In the genomic region with DNA sequence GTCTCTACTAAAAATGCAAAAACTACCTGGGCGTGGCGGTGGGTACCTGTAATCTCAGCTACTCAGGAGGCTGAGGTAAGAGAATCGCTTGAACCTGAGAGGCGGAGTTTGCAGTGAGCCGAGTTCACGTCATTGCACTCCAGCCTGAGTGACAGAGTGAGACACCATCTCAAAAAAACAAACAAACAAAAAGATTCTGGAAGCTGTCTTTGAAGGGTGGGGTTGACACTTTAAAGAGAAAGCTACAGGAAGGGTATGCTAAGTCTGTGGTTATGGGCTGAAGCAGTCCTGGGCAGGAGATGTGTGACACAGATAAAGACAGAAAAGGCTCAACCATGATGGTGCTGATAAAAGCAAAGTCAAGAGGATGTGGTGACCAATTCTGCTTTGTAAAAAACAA, we compare ENCODE assay signal across 17 cellular contexts.
DNase-seq lines count a peak whose midpoint lies in the region; ATAC-seq and TF ChIP-seq lines count a peak whose summit lies in the region.
"Had no signal": no experiment of that assay in that cellular context is flagged by ENCODE, and none has a peak within 500 bp of the region (broad histone marks: within the 10 kb centered on the region; RNA-seq: fewer than 3 reads in every experiment).

No MANE protein-coding gene starts in this region.

- no peaks in the 10 kb centered on the region for H3K27me3 Mint-ChIP-seq in activated T-helper 2 cell treated with anti-CD3 and anti-CD28 coated beads, Interferon-gamma antibody, Interleukin-2, Interleukin-4, amounts not matched to agents 10 μg/mL and 5 μg/mL and 100 μg/mL, durations not matched to agents 14 hours and 24 hours and 36 hours (ENCODE audit: low read depth)

- H3K9me3 Mint-ChIP-seq in activated T-helper 2 cell treated with anti-CD3 and anti-CD28 coated beads, Interferon-gamma antibody, Interleukin-2, Interleukin-4, amounts not matched to agents 10 μg/mL and 5 μg/mL and 100 μg/mL, durations not matched to agents 14 hours and 24 hours and 36 hours, result peaks cover 16% of the 10 kb centered on the region

- DNase-seq in DND-41 (peak; percentile 47), T-helper 2 cell (peak in 4 of 5 experiments; percentile 4 to 98 (median 28)), adrenal gland (no peak), NAMALWA (ENCODE audit: low spot score) (no peak)
- DNase-seq in activated T-helper 2 cell treated with anti-CD3 and anti-CD28 coated beads, Interferon-gamma antibody, Interleukin-2, Interleukin-4, amounts not matched to agents 10 μg/mL and 5 μg/mL and 100 μg/mL, durations not matched to agents 14 hours and 24 hours and 36 hours (ENCODE audit: low spot score), result peak; percentile 60
- DNase-seq in stimulated activated CD4-positive, alpha-beta T cell treated with anti-CD3 and anti-CD28 coated beads, Interleukin-4, amount 100 ng/mL, for 1 hour, result peak; percentile 2
- DNase-seq: cerebellar nuclear complex, NCI-H1417 treated with DMSO at 0.1 percent for 48 hours, NCI-H446 treated with DMSO at 0.1 percent for 48 hours, PC-3, testis, WERI-Rb-1 had no signal

- peak overlapping the region; percentile 85 for H3K27ac Mint-ChIP-seq in activated T-helper 2 cell treated with anti-CD3 and anti-CD28 coated beads, Interferon-gamma antibody, Interleukin-2, Interleukin-4, amounts not matched to agents 10 μg/mL and 5 μg/mL and 100 μg/mL, durations not matched to agents 14 hours and 24 hours and 36 hours
- H3K27ac Mint-ChIP-seq: CD14-positive monocyte had no signal

- TF ChIP-seq CTCF in DND-41 (IDR thresholded peaks at IDR 0.05; ENCODE audit: borderline replicate concordance, extremely low read depth, low read length, poor library complexity, severe bottlenecking), result no peak
- no peak for TF ChIP-seq CTCF in adrenal gland (IDR thresholded peaks at IDR 0.05)

- H3K4me3 Mint-ChIP-seq in activated T-helper 2 cell treated with anti-CD3 and anti-CD28 coated beads, Interferon-gamma antibody, Interleukin-2, Interleukin-4, amounts not matched to agents 10 μg/mL and 5 μg/mL and 100 μg/mL, durations not matched to agents 14 hours and 24 hours and 36 hours (ENCODE audit: low read depth), result peak overlapping the region; percentile 17
- H3K4me3 Mint-ChIP-seq: CD14-positive monocyte had no signal

- no peak overlapping the region; the same call in 1 of the 2 replicates for H3K4me2 ChIP-seq in DND-41 (ENCODE audit: insufficient read depth, low read length)

- no peak overlapping the region for H3K9ac ChIP-seq in DND-41 (ENCODE audit: low read depth, low read length)

- no peaks in the 10 kb centered on the region for H3K79me2 ChIP-seq in DND-41 (ENCODE audit: insufficient read depth, low read length)

- peaks cover 34% of the 10 kb centered on the region for H3K4me1 Mint-ChIP-seq in activated T-helper 2 cell treated with anti-CD3 and anti-CD28 coated beads, Interferon-gamma antibody, Interleukin-2, Interleukin-4, amounts not matched to agents 10 μg/mL and 5 μg/mL and 100 μg/mL, durations not matched to agents 14 hours and 24 hours and 36 hours (ENCODE audit: low read depth)
- H3K4me1 Mint-ChIP-seq: CD14-positive monocyte had no signal

- H3K9me3 ChIP-seq in DND-41 (ENCODE audit: insufficient read depth, low read length, severe bottlenecking) (no peaks in the 10 kb centered on the region), adrenal gland (replicated peaks in 1 of 3) (no peaks in the 10 kb centered on the region)
- H3K9me3 ChIP-seq: testis had no signal

- 64 to 75% methylated on average over 6 of the region's 6 CpGs; no CpG with 5 or more reads in 2 of the 4 donors for WGBS in adrenal gland, 4 donors

- H3K27me3 ChIP-seq in DND-41 (ENCODE audit: insufficient read depth, low read length, poor library complexity) (no peaks in the 10 kb centered on the region), adrenal gland (no peaks in the 10 kb centered on the region)
- H3K27me3 ChIP-seq: testis had no signal

- no peak overlapping the region for H3K27ac ChIP-seq in DND-41 (ENCODE audit: low read length)
- H3K27ac ChIP-seq in adrenal gland, result no peak overlapping the region
- H3K27ac ChIP-seq: SK-N-MC, testis, WERI-Rb-1 had no signal

- H3K36me3 Mint-ChIP-seq in activated T-helper 2 cell treated with anti-CD3 and anti-CD28 coated beads, Interferon-gamma antibody, Interleukin-2, Interleukin-4, amounts not matched to agents 10 μg/mL and 5 μg/mL and 100 μg/mL, durations not matched to agents 14 hours and 24 hours and 36 hours (ENCODE audit: low read depth), result peaks cover 12% of the 10 kb centered on the region
- H3K36me3 Mint-ChIP-seq: CD14-positive monocyte had no signal

- intact Hi-C loops in activated T-helper 2 cell treated with anti-CD3 and anti-CD28 coated beads, Interferon-gamma antibody, Interleukin-2, Interleukin-4, amounts not matched to agents 10 μg/mL and 5 μg/mL and 100 μg/mL, durations not matched to agents 14 hours and 24 hours and 36 hours (cut with micrococcal nuclease), result no loop called here
- intact Hi-C loops in adrenal gland (cut with DNase I), result no loop called here

- ATAC-seq in DND-41 (ENCODE audit: insufficient read depth, low read depth) (peak; percentile 98), GM19463 (IDR thresholded peaks at IDR 0.05; ENCODE audit: unreplicated experiment) (no peak)
- ATAC-seq: HCT116, K562, PC-3 had no signal

- H2AFZ ChIP-seq in DND-41 (ENCODE audit: low read depth, low read length), result no peak overlapping the region

- no peaks in the 10 kb centered on the region for H4K20me1 ChIP-seq in DND-41 (ENCODE audit: insufficient read depth, low read length)

- H3K4me3 ChIP-seq in DND-41 (ENCODE audit: low read depth in 1 of 2, low read length in 2 of 2) (no peak overlapping the region), adrenal gland (no peak overlapping the region)
- H3K4me3 ChIP-seq: K562, SK-N-MC, testis had no signal

- H3K4me1 ChIP-seq in DND-41 (ENCODE audit: insufficient read depth, low read length) (peaks cover 18% of the 10 kb centered on the region), adrenal gland (replicated peaks in 1 of 2) (no peaks in the 10 kb centered on the region)
- H3K4me1 ChIP-seq: testis had no signal

- no peaks in the 10 kb centered on the region for H3K36me3 ChIP-seq in DND-41 (ENCODE audit: insufficient read depth, low read length)
- H3K36me3 ChIP-seq in adrenal gland (replicated peaks in 1 of 2), result no peaks in the 10 kb centered on the region
- H3K36me3 ChIP-seq: WERI-Rb-1 had no signal

- TF ChIP-seq POLR2A in adrenal gland (IDR thresholded peaks at IDR 0.05), result no peak

Comparison
In these comparisons a context has a peak if more than half of its experiments do, and no peak if none do; other contexts are left out.
1. DNase-seq: peak in DND-41 (single experiment), T-helper 2 cell (4 of 5), activated T-helper 2 cell treated with anti-CD3 and anti-CD28 coated beads, Interferon-gamma antibody, Interleukin-2, Interleukin-4, amounts not matched to agents 10 μg/mL and 5 μg/mL and 100 μg/mL, durations not matched to agents 14 hours and 24 hours and 36 hours (single experiment) and stimulated activated CD4-positive, alpha-beta T cell treated with anti-CD3 and anti-CD28 coated beads, Interleukin-4, amount 100 ng/mL, for 1 hour (single experiment); none in adrenal gland (0 of 7) and NAMALWA (single experiment).